ENCODE assay signal across 8 cellular contexts in genomic region chr10:119030421-119031250, GRCh38. TPM values are rescaled to one million over a fixed set of nuclear protein-coding genes. Genes with fewer than 3 reads are reported as not detected.
DNase-seq lines count a peak whose midpoint lies in the region; ATAC-seq and TF ChIP-seq lines count a peak whose summit lies in the region.

No MANE protein-coding gene starts in this region.

- H4K91ac ChIP-seq in mesenchymal stem cell (ENCODE audit: low read length), result peak overlapping the region; percentile 27

- intact Hi-C loops in Right ventricle myocardium inferior (cut with DNase I), result loop anchor here (5.0 kb wide), 1 partner anchor 47 kb away; no protein-coding TSS in a partner anchor
- intact Hi-C loops in cardiac septum (cut with DNase I), result loop anchor here (5.0 kb wide), 1 partner anchor 47 kb away; no protein-coding TSS in a partner anchor
- intact Hi-C loops in dorsolateral prefrontal cortex (cut with DNase I), result loop anchor here in 1 of 2 donors (5.0 kb wide), 1 partner anchor 52 kb away; the partner anchor contains the start of gene EIF3A

- no peaks in the 10 kb centered on the region for H3K27me3 ChIP-seq in dorsolateral prefrontal cortex
- no peaks in the 10 kb centered on the region for H3K27me3 ChIP-seq in mesenchymal stem cell (ENCODE audit: control insufficient read depth in 1 of 2, insufficient read depth in 1 of 2, low read length in 2 of 2)

- peak overlapping the region; percentile 95 for H3K4me2 ChIP-seq in mesenchymal stem cell (ENCODE audit: low read length, poor library complexity, severe bottlenecking)

- H3K27ac Mint-ChIP-seq in WTC11, result no peak overlapping the region

- H2BK12ac ChIP-seq in mesenchymal stem cell (ENCODE audit: low read length in 2 of 2), result peak overlapping the region in 1 of 2 experiments; percentile 60

- no peak overlapping the region for H2BK120ac ChIP-seq in mesenchymal stem cell (ENCODE audit: low read depth, low read length)

- peak overlapping the region; percentile 68 for H3K4me3 Mint-ChIP-seq in WTC11

- TF ChIP-seq CTCF in WTC11 (IDR thresholded peaks at IDR 0.05) (no peak), dorsolateral prefrontal cortex (IDR thresholded peaks at IDR 0.05 in 54 of 56, conservative IDR thresholded peaks at IDR 0.05 in 2 of 56; ENCODE audit: low read depth in 1 of 56, partially characterized antibody in 56 of 56) (peak in 3 of 56 donors; percentile 10 to 15 (median 10))

- no peak overlapping the region for H2AK5ac ChIP-seq in mesenchymal stem cell (ENCODE audit: low read length, severe bottlenecking)

- POLR2A ChIA-PET in WTC11 (lab: Charles Lee), result interaction anchor here (0.9 to 2.0 kb wide), 4 partner anchors 49 to 276 kb away, joined by 3 to 6 read pairs (median 4); partner anchors contain the start of genes CACUL1 and DENND10

- peaks cover 6% of the 10 kb centered on the region for H3K27me3 Mint-ChIP-seq in WTC11 (ENCODE audit: low read depth)

- peaks cover 9 to 39% of the 10 kb centered on the region in 2 experiments for H3K36me3 ChIP-seq in mesenchymal stem cell (ENCODE audit: control insufficient read depth in 1 of 2, insufficient read depth in 2 of 2, low read depth in 1 of 2, low read length in 2 of 2)

- peak overlapping the region in 1 of 2 experiments; percentile 68 for H3K14ac ChIP-seq in mesenchymal stem cell (ENCODE audit: low read length in 2 of 2)

- H3K27ac ChIP-seq in dorsolateral prefrontal cortex, result peak overlapping the region in 3 of 59 donors; percentile 12 to 46 (median 45)
- no peak overlapping the region for H3K27ac ChIP-seq in mesenchymal stem cell (ENCODE audit: low read length, poor library complexity, severe bottlenecking)

- H2BK5ac ChIP-seq in mesenchymal stem cell (ENCODE audit: low read depth, low read length, poor library complexity, severe bottlenecking), result no peak overlapping the region

- 6% methylated on average over 62 of the region's 65 CpGs for WGBS in mesenchymal stem cell

- no peak for ATAC-seq in Right ventricle myocardium inferior
- ATAC-seq in HG02642 (IDR thresholded peaks at IDR 0.05; ENCODE audit: poor library complexity, unreplicated experiment), result peak; percentile 55
- ATAC-seq in WTC11, result peak; percentile 19

- H3K79me1 ChIP-seq in mesenchymal stem cell (replicated peaks; ENCODE audit: low read length, poor library complexity, severe bottlenecking), result peaks cover 5% of the 10 kb centered on the region

- CTCF ChIA-PET in WTC11 (lab: Charles Lee), result interaction anchor here (0.6 to 1.0 kb wide), 2 partner anchors 47 to 436 kb away, joined by 3 to 10 read pairs; no protein-coding TSS in a partner anchor

- H3K36me3 Mint-ChIP-seq in WTC11, result peaks cover 13% of the 10 kb centered on the region

- peaks cover 27% of the 10 kb centered on the region for H3K4me1 Mint-ChIP-seq in WTC11

- no peak overlapping the region for H3K23ac ChIP-seq in mesenchymal stem cell (ENCODE audit: low read length in 2 of 2)

- H3K9ac ChIP-seq in mesenchymal stem cell (ENCODE audit: low read length), result peak overlapping the region; percentile 60

- no peak overlapping the region for H2AFZ ChIP-seq in mesenchymal stem cell (ENCODE audit: low read depth, low read length)

- peak overlapping the region; percentile 9 to 75 (median 56) for H3K4me3 ChIP-seq in dorsolateral prefrontal cortex
- peak overlapping the region; percentile 68 for H3K4me3 ChIP-seq in mesenchymal stem cell (ENCODE audit: insufficient read depth in 1 of 2, low read depth in 1 of 2, low read length in 2 of 2)

- H3K9me3 Mint-ChIP-seq in WTC11, result no peaks in the 10 kb centered on the region

- H3K18ac ChIP-seq in mesenchymal stem cell (ENCODE audit: low read depth in 1 of 2, low read length in 2 of 2), result peak overlapping the region; percentile 43 to 61

- no peaks in the 10 kb centered on the region for H3K9me3 ChIP-seq in mesenchymal stem cell (ENCODE audit: control insufficient read depth, low read length)

- H3K4me1 ChIP-seq in mesenchymal stem cell (ENCODE audit: control insufficient read depth, insufficient read depth, low read depth, low read length), result peaks cover 24% of the 10 kb centered on the region

- no peak overlapping the region for H3K4ac ChIP-seq in mesenchymal stem cell (ENCODE audit: low read depth in 1 of 2, low read length in 2 of 2)

- DNase-seq in Right ventricle myocardium inferior (ENCODE audit: missing footprints) (peak; percentile 67), cardiac septum (ENCODE audit: low spot score) (no peak), NCI-H1092 treated with DMSO at 0.1 percent for 48 hours (lab: John Stamatoyannopoulos, UW) (peak; percentile 43), WTC11 (ENCODE audit: low spot score) (peak; percentile 68), dorsolateral prefrontal cortex (peak in 6 of 10 donors; percentile 34 to 53 (median 51)), mesenchymal stem cell (peak; percentile 56)
- DNase-seq in stimulated activated naive CD4-positive, alpha-beta T cell treated with Interleukin-2 at 50 U/mL for 16 hours (lab: John Stamatoyannopoulos, UW), result peak; percentile 33

- H2BK15ac ChIP-seq in mesenchymal stem cell (ENCODE audit: low read depth, poor library complexity, severe bottlenecking), result no peak overlapping the region

- H4K8ac ChIP-seq in mesenchymal stem cell (ENCODE audit: low read length), result peak overlapping the region; percentile 75

TF ChIP-seq in WTC11, 78 proteins besides CTCF, POLR2A, EP300 and RAD21 (continues in another document):
- TF ChIP-seq MAX (CRISPR knock-in tag; IDR thresholded peaks at IDR 0.05) (peak; percentile 73; the same call in 1 of the 2 replicates), PRRX2 (CRISPR knock-in tag; IDR thresholded peaks at IDR 0.05) (peak; percentile 64), ZNF423 (CRISPR knock-in tag; IDR thresholded peaks at IDR 0.05) (peak; percentile 88), NR2C2 (CRISPR knock-in tag; IDR thresholded peaks at IDR 0.05) (no peak), ZNF317 (CRISPR knock-in tag; IDR thresholded peaks at IDR 0.05; ENCODE audit: borderline replicate concordance, low read depth) (peak; percentile 63), HMGA2 (CRISPR knock-in tag; IDR thresholded peaks at IDR 0.05) (no peak)
- TF ChIP-seq, protein P1, sequence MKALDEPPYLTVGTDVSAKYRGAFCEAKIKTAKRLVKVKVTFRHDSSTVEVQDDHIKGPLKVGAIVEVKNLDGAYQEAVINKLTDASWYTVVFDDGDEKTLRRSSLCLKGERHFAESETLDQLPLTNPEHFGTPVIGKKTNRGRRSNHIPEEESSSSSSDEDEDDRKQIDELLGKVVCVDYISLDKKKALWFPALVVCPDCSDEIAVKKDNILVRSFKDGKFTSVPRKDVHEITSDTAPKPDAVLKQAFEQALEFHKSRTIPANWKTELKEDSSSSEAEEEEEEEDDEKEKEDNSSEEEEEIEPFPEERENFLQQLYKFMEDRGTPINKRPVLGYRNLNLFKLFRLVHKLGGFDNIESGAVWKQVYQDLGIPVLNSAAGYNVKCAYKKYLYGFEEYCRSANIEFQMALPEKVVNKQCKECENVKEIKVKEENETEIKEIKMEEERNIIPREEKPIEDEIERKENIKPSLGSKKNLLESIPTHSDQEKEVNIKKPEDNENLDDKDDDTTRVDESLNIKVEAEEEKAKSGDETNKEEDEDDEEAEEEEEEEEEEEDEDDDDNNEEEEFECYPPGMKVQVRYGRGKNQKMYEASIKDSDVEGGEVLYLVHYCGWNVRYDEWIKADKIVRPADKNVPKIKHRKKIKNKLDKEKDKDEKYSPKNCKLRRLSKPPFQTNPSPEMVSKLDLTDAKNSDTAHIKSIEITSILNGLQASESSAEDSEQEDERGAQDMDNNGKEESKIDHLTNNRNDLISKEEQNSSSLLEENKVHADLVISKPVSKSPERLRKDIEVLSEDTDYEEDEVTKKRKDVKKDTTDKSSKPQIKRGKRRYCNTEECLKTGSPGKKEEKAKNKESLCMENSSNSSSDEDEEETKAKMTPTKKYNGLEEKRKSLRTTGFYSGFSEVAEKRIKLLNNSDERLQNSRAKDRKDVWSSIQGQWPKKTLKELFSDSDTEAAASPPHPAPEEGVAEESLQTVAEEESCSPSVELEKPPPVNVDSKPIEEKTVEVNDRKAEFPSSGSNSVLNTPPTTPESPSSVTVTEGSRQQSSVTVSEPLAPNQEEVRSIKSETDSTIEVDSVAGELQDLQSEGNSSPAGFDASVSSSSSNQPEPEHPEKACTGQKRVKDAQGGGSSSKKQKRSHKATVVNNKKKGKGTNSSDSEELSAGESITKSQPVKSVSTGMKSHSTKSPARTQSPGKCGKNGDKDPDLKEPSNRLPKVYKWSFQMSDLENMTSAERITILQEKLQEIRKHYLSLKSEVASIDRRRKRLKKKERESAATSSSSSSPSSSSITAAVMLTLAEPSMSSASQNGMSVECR (CRISPR knock-in tag; IDR thresholded peaks at IDR 0.05; ENCODE audit: borderline replicate concordance), result peak; percentile 60; the same call in 1 of the 2 replicates

RNA-seq across cellular contexts. Expression of gene NANOS1, which starts 1.1 kb away (rescaled TPM):
- total RNA-seq in Right ventricle myocardium inferior (16.0 TPM), cardiac septum (10.3 TPM), WTC11 (2021) (2.9 to 4.3 TPM (median 2.9 TPM) in 3 replicates), dorsolateral prefrontal cortex (10 to 100 TPM in 1 of 120 experiments, 1 to 10 TPM in 119; 1.4 to 10.8 (median 3.6) TPM)
- polyA plus RNA-seq in mesenchymal stem cell (2013, experiment 1 of 2), result 0.83 TPM
- polyA plus RNA-seq in mesenchymal stem cell (2013, experiment 2 of 2), result 0.82 TPM

RNA-seq across cellular contexts. Expression of gene EIF3A, which starts 50.0 kb away (rescaled TPM):
- total RNA-seq in Right ventricle myocardium inferior, result 88.7 TPM
- total RNA-seq in cardiac septum, result 133 TPM
- total RNA-seq in WTC11 (2021), result 177 to 213 TPM (median 178 TPM) in 3 replicates
- total RNA-seq in dorsolateral prefrontal cortex, result 10 to 100 TPM; 63.1 to 89.9 (median 72.7) TPM
- polyA plus RNA-seq in mesenchymal stem cell (2013, experiment 1 of 2), result 129 TPM
- 127 TPM for polyA plus RNA-seq in mesenchymal stem cell (2013, experiment 2 of 2)
